In genomic region chr19:55385749-55386514, GRCh38 we compare ENCODE assay signal across 8 cellular contexts.
DNase-seq lines count a peak whose midpoint lies in the region; ATAC-seq lines count a peak whose summit lies in the region.

Gene RPL28, plus strand, starts transcription at chr19:55385932. Its CDS starts 426 bp downstream, at chr19:55386358.

- peaks cover 14% of the 10 kb centered on the region for H3K4me1 ChIP-seq in ACC112 (ENCODE audit: control insufficient read depth, insufficient read depth, low read length, unreplicated experiment)

- peak within 1 kb of the TSS; percentile 82 for H3K27ac ChIP-seq in ACC112 (ENCODE audit: low read depth, low read length)

- H2AFZ ChIP-seq in ACC112 (ENCODE audit: low read length, unreplicated experiment), result no peak within 1 kb of the TSS

- H3K36me3 ChIP-seq in ACC112 (ENCODE audit: insufficient read depth, low read length), result peaks cover 24% of the 10 kb centered on the region; the same call in 1 of the 2 replicates

- peaks cover 42% of the 10 kb centered on the region for H3K79me2 ChIP-seq in ACC112 (ENCODE audit: control insufficient read depth, insufficient read depth, low read length, unreplicated experiment)

- ATAC-seq in GM18867 (IDR thresholded peaks at IDR 0.05; ENCODE audit: unreplicated experiment), result peak; percentile 57
- peak; percentile 48 for ATAC-seq in HG03103 (IDR thresholded peaks at IDR 0.05; ENCODE audit: low read depth, unreplicated experiment)

- H3K27me3 ChIP-seq in ACC112 (ENCODE audit: insufficient read depth, low read length), result no peaks in the 10 kb centered on the region

- peak within 1 kb of the TSS; percentile 84 for H3K4me3 ChIP-seq in ACC112 (ENCODE audit: low read depth, low read length)

- DNase-seq in NCI-H345 (lab: John Stamatoyannopoulos, UW), result peak; percentile 97
- DNase-seq in activated CD4-positive, CD25-positive, alpha-beta regulatory T cell (lab: John Stamatoyannopoulos, UW), result peak; percentile 90 to 97 (median 94)
- DNase-seq in central memory CD4-positive, alpha-beta T cell, result peak; percentile 99
- DNase-seq in iris pigment epithelial cell (ENCODE audit: low read depth), result peak; percentile 97
- DNase-seq in stimulated activated CD4-positive, alpha-beta T cell treated with anti-CD3 and anti-CD28 coated beads, Interleukin-12 subunit alpha, Interleukin-12 subunit beta, amount 100 ng/mL, for 4 hours, result peak; percentile 97

Comparison
In these comparisons a context has a peak if more than half of its experiments do, and no peak if none do; other contexts are left out.
1. Peak in every context shown above with its lines: DNase-seq, ATAC-seq, H3K4me3 ChIP-seq and H3K27ac ChIP-seq.